In the genomic region with DNA sequence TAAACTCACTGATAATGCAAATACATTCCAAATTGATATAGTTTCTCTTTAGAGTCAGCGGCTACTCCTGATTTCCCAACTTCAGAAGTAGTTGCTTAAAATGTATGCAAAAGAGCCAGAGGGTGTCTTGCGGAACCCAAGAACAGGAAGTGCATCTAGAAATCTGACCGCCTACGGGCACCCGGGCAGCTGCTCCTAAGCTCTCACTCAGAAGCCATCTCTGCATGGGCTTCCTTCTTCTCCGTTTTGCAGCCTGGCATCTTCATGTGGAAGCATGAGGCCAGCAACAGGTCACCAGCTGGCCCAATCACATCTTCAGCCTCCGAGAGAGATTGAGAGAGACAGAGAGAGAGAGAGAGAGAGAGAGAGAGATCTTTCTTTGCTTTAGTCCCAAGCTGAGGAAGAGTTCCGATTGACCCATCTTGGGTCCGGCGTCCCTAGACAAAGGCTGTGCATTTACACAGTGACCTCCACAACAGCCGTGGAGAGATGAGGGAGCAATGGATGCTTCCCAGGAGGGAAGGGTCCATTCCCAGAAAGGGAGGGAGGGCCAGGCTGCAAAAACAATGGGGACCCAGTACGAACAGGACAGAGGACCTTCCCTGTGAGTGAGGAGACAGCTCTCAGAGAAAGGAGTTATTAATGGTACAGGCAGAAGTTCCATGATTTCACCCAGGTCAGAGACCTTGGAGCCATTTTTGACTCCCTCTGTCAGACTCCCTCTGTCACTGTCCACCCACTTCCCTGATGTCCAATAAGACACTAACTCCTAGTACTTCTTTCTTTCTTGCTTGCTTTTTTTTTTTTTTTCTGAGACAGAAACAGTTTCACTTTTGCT, we compare ENCODE assay signal across 8 cellular contexts. TPM values are rescaled to one million over a fixed set of nuclear protein-coding genes. Genes with fewer than 3 reads are reported as not detected.
DNase-seq lines count a peak whose midpoint lies in the region; ATAC-seq, FAIRE-seq and TF ChIP-seq lines count a peak whose summit lies in the region.

No MANE protein-coding gene starts in this region.

- H4K8ac ChIP-seq in neuronal stem cell (ENCODE audit: low read depth, low read length), result no peak overlapping the region

- TF ChIP-seq POLR2A in H54 (IDR thresholded peaks at IDR 0.05; ENCODE audit: low read depth, low read length), result no peak

- H3K27me3 ChIP-seq in neuronal stem cell (ENCODE audit: control insufficient read depth in 3 of 3, insufficient read depth in 3 of 3, low read depth in 1 of 3, low read length in 3 of 3), result peaks cover 0 to 31% (median 0%) of the 10 kb centered on the region in 3 experiments

- ATAC-seq in GM21367 (IDR thresholded peaks at IDR 0.05; ENCODE audit: unreplicated experiment) (peak; percentile 87), HG03521 (IDR thresholded peaks at IDR 0.05; ENCODE audit: unreplicated experiment) (peak; percentile 94)
- ATAC-seq in activated T-helper 17 cell treated with anti-CD3 and anti-CD28 coated beads, Interleukin-2, amount 50 U/mL, for 72 hours (replicated peaks), result peak; percentile 68

- no peaks in the 10 kb centered on the region for H3K36me3 ChIP-seq in neuronal stem cell (replicated peaks in 1 of 2; ENCODE audit: control insufficient read depth in 2 of 2, insufficient read depth in 2 of 2, low read length in 2 of 2)

- no peak overlapping the region for H3K9ac ChIP-seq in neuronal stem cell (ENCODE audit: low read depth, low read length, poor library complexity)

- H3K27ac Mint-ChIP-seq in activated T-helper 17 cell treated with anti-CD3 and anti-CD28 coated beads, Interleukin-2, amount 50 U/mL, for 72 hours, result peak overlapping the region; percentile 87

- H3K27me3 Mint-ChIP-seq in activated T-helper 17 cell treated with anti-CD3 and anti-CD28 coated beads, Interleukin-2, amount 50 U/mL, for 72 hours, result peaks cover 6% of the 10 kb centered on the region

- H3K4me3 ChIP-seq in GM12865 (ENCODE audit: low read depth, low read length) (peak overlapping the region; percentile 76), neuronal stem cell (ENCODE audit: low read length in 2 of 2) (no peak overlapping the region)

- no peaks in the 10 kb centered on the region for H3K9me3 ChIP-seq in neuronal stem cell (replicated peaks in 1 of 2; ENCODE audit: control insufficient read depth in 2 of 2, insufficient read depth in 1 of 2, low read depth in 1 of 2, low read length in 2 of 2)

- no peak overlapping the region for H3K23ac ChIP-seq in neuronal stem cell (ENCODE audit: low read depth, low read length, poor library complexity)

- H2BK5ac ChIP-seq in neuronal stem cell (ENCODE audit: low read length), result no peak overlapping the region

- no peaks in the 10 kb centered on the region for H3K79me1 ChIP-seq in neuronal stem cell (ENCODE audit: low read depth, low read length)

- H3K4me1 Mint-ChIP-seq in activated T-helper 17 cell treated with anti-CD3 and anti-CD28 coated beads, Interleukin-2, amount 50 U/mL, for 72 hours, result peaks cover 7% of the 10 kb centered on the region

- no peak overlapping the region for H2BK15ac ChIP-seq in neuronal stem cell (ENCODE audit: low read length)

- H3K4me2 ChIP-seq in neuronal stem cell (ENCODE audit: insufficient read depth, low read length, poor library complexity, severe bottlenecking), result no peak overlapping the region

- no peak overlapping the region for H2BK120ac ChIP-seq in neuronal stem cell (ENCODE audit: low read depth, low read length)

- H3K36me3 Mint-ChIP-seq in activated T-helper 17 cell treated with anti-CD3 and anti-CD28 coated beads, Interleukin-2, amount 50 U/mL, for 72 hours (ENCODE audit: low read depth), result no peaks in the 10 kb centered on the region

- no peak overlapping the region for H2BK12ac ChIP-seq in neuronal stem cell (ENCODE audit: low read length)

- no peak for FAIRE-seq in H54 (lab: Jason Lieb, UNC)

- no peak overlapping the region for H3K27ac ChIP-seq in neuronal stem cell (replicated peaks; ENCODE audit: low read length)

- DNase-seq in GM12865 (ENCODE audit: low read depth), result peak; percentile 84
- no peak for DNase-seq in neuronal stem cell (ENCODE audit: low spot score)
- no peak for DNase-seq in COR-L47 (lab: John Stamatoyannopoulos, UW)
- DNase-seq in H54 (ENCODE audit: insufficient read length, low spot score), result no peak
- DNase-seq in activated effector memory CD4-positive, alpha-beta T cell treated with Interleukin-2 at 50 U/mL for 16 hours, result no peak

- peak overlapping the region; percentile 57 for H3K18ac ChIP-seq in neuronal stem cell (ENCODE audit: low read length)

- WGBS in neuronal stem cell (ENCODE audit: extremely low coverage in 2 of 2, insufficient read length in 2 of 2, insufficient replicate concordance in 1 of 2), 2 donors, result no CpG with 5 or more reads among the region's 12 CpGs

- peak overlapping the region; percentile 82 for H3K4me3 Mint-ChIP-seq in activated T-helper 17 cell treated with anti-CD3 and anti-CD28 coated beads, Interleukin-2, amount 50 U/mL, for 72 hours

- H3K9me3 Mint-ChIP-seq in activated T-helper 17 cell treated with anti-CD3 and anti-CD28 coated beads, Interleukin-2, amount 50 U/mL, for 72 hours, result no peaks in the 10 kb centered on the region

- no peak overlapping the region for H4K91ac ChIP-seq in neuronal stem cell (ENCODE audit: low read depth, low read length, poor library complexity)

- H2AK5ac ChIP-seq in neuronal stem cell (ENCODE audit: low read depth, low read length), result no peak overlapping the region

- H2AFZ ChIP-seq in neuronal stem cell (ENCODE audit: low read length), result peak overlapping the region; percentile 15

- TF ChIP-seq CTCF in GM12865 (IDR thresholded peaks at IDR 0.05; ENCODE audit: insufficient read depth, low read depth, low read length, missing control alignments), result no peak

- H3K4ac ChIP-seq in neuronal stem cell (ENCODE audit: low read length), result no peak overlapping the region

- H3K4me1 ChIP-seq in neuronal stem cell (ENCODE audit: control insufficient read depth in 2 of 2, insufficient read depth in 1 of 2, low read depth in 1 of 2, low read length in 2 of 2), result peaks cover 0 to 2% of the 10 kb centered on the region in 2 donors

- no peak overlapping the region for H3K14ac ChIP-seq in neuronal stem cell (ENCODE audit: low read length)

RNA-seq across cellular contexts. Expression of gene SLC30A1, which starts 28.2 kb away (rescaled TPM):
- total RNA-seq in activated T-helper 17 cell treated with anti-CD3 and anti-CD28 coated beads, Interleukin-2, amount 50 U/mL, for 72 hours, result under 1 TPM; 0.29 to 0.76 TPM
- polyA plus RNA-seq in neuronal stem cell (2013, experiment 1 of 2), result 6.5 TPM
- 6.8 TPM for polyA plus RNA-seq in neuronal stem cell (2013, experiment 2 of 2)
